In genomic region chr10:116892873-116893685, GRCh38 we compare ENCODE assay signal across 15 cellular contexts. TPM values are rescaled to one million over a fixed set of nuclear protein-coding genes. Genes with fewer than 3 reads are reported as not detected.
DNase-seq lines count a peak whose midpoint lies in the region; ATAC-seq and TF ChIP-seq lines count a peak whose summit lies in the region.
"Had no signal": no experiment of that assay in that cellular context is flagged by ENCODE, and none has a peak within 500 bp of the region (broad histone marks: within the 10 kb centered on the region; RNA-seq: fewer than 3 reads in every experiment).

No MANE protein-coding gene starts in this region.

- no peak for TF ChIP-seq CTCF in osteoblast (IDR thresholded peaks at IDR 0.05; ENCODE audit: extremely low read depth, low read depth, low read length)

- DNase-seq in NCI-H1417 (lab: John Stamatoyannopoulos, UW) (peak; percentile 16 to 74 (median 47)), NCI-H69 (lab: John Stamatoyannopoulos, UW) (peak; percentile 91), dermis blood vessel endothelial cell (peak; percentile 51), osteoblast (ENCODE audit: insufficient read length, low spot score, missing footprints) (peak; percentile 4)
- no peak for DNase-seq in stimulated activated naive B cell treated with anti-CD40 and anti-IgM and Interleukin-4, amounts not matched to agents 10 μg/mL and 1 μg/mL and 100 μg/mL, for 72 hours
- DNase-seq in stimulated activated naive CD8-positive, alpha-beta T cell treated with anti-CD3 and anti-CD28 coated beads, Interleukin-15, amount 100 ng/mL, for 72 hours = no peak
- DNase-seq: activated CD4-positive, alpha-beta T cell treated with anti-CD3 and anti-CD28 coated beads, Interleukin-2, amount 50 U/mL, for 4 hours; CD4-positive, alpha-beta memory T cell; stimulated activated CD4-positive, alpha-beta T cell treated with anti-CD3 and anti-CD28 coated beads, Interleukin-12 subunit alpha, Interleukin-12 subunit beta, amount 100 ng/mL, for 4 hours; T-helper 17 cell had no signal

- H3K4me1 ChIP-seq in osteoblast (ENCODE audit: insufficient read depth, low read length) = peaks cover 11% of the 10 kb centered on the region

- H3K9me3 Mint-ChIP-seq in stimulated activated naive B cell treated with anti-CD40 and anti-IgM and Interleukin-4, amounts not matched to agents 10 μg/mL and 1 μg/mL and 100 μg/mL, for 72 hours = no peaks in the 10 kb centered on the region
- H3K9me3 Mint-ChIP-seq in stimulated activated naive CD8-positive, alpha-beta T cell treated with anti-CD3 and anti-CD28 coated beads, Interleukin-15, amount 100 ng/mL, for 72 hours = no peaks in the 10 kb centered on the region
- H3K9me3 Mint-ChIP-seq: activated T-helper 2 cell treated with anti-CD3 and anti-CD28 coated beads, Interferon-gamma antibody, Interleukin-2, Interleukin-4, amounts not matched to agents 10 μg/mL and 5 μg/mL and 100 μg/mL, durations not matched to agents 14 hours and 24 hours and 36 hours; CD4-positive, alpha-beta memory T cell had no signal

- no peak overlapping the region for H3K27ac ChIP-seq in osteoblast (ENCODE audit: low read depth, low read length)

- H3K9me3 ChIP-seq in osteoblast (ENCODE audit: low read depth, low read length) = no peaks in the 10 kb centered on the region

- no peaks in the 10 kb centered on the region for H3K79me2 ChIP-seq in osteoblast (ENCODE audit: insufficient read depth, low read length)

- H4K20me1 ChIP-seq in osteoblast (ENCODE audit: insufficient read depth, low read length) = no peaks in the 10 kb centered on the region

- no peaks in the 10 kb centered on the region for H3K4me1 Mint-ChIP-seq in stimulated activated naive B cell treated with anti-CD40 and anti-IgM and Interleukin-4, amounts not matched to agents 10 μg/mL and 1 μg/mL and 100 μg/mL, for 72 hours
- H3K4me1 Mint-ChIP-seq in stimulated activated naive CD8-positive, alpha-beta T cell treated with anti-CD3 and anti-CD28 coated beads, Interleukin-15, amount 100 ng/mL, for 72 hours = no peaks in the 10 kb centered on the region
- H3K4me1 Mint-ChIP-seq: CD4-positive, alpha-beta memory T cell had no signal

- H3K36me3 ChIP-seq in osteoblast (ENCODE audit: insufficient read depth, low read length) = no peaks in the 10 kb centered on the region

- no peaks in the 10 kb centered on the region for H3K36me3 Mint-ChIP-seq in stimulated activated naive B cell treated with anti-CD40 and anti-IgM and Interleukin-4, amounts not matched to agents 10 μg/mL and 1 μg/mL and 100 μg/mL, for 72 hours
- H3K36me3 Mint-ChIP-seq: CD4-positive, alpha-beta memory T cell had no signal

- no peak overlapping the region for H3K27ac Mint-ChIP-seq in stimulated activated naive B cell treated with anti-CD40 and anti-IgM and Interleukin-4, amounts not matched to agents 10 μg/mL and 1 μg/mL and 100 μg/mL, for 72 hours
- no peak overlapping the region for H3K27ac Mint-ChIP-seq in stimulated activated naive CD8-positive, alpha-beta T cell treated with anti-CD3 and anti-CD28 coated beads, Interleukin-15, amount 100 ng/mL, for 72 hours
- H3K27ac Mint-ChIP-seq: activated T-helper 2 cell treated with anti-CD3 and anti-CD28 coated beads, Interferon-gamma antibody, Interleukin-2, Interleukin-4, amounts not matched to agents 10 μg/mL and 5 μg/mL and 100 μg/mL, durations not matched to agents 14 hours and 24 hours and 36 hours; CD4-positive, alpha-beta memory T cell; T-helper 17 cell had no signal

- H2AFZ ChIP-seq in osteoblast (ENCODE audit: low read length) = no peak overlapping the region

- ATAC-seq in stimulated activated naive B cell treated with anti-CD40 and anti-IgM and Interleukin-4, amounts not matched to agents 10 μg/mL and 1 μg/mL and 100 μg/mL, for 72 hours (replicated peaks) = no peak
- ATAC-seq in stimulated activated naive CD8-positive, alpha-beta T cell treated with anti-CD3 and anti-CD28 coated beads, Interleukin-15, amount 100 ng/mL, for 72 hours = no peak
- ATAC-seq in HG02973 (IDR thresholded peaks at IDR 0.05; ENCODE audit: unreplicated experiment) = no peak
- ATAC-seq: HepG2, T-helper 17 cell had no signal

- no peak overlapping the region for H3K4me3 ChIP-seq in osteoblast (ENCODE audit: insufficient read depth, low read length)

- no peak overlapping the region for H3K4me2 ChIP-seq in osteoblast (ENCODE audit: insufficient read depth, low read length)

- H3K27me3 ChIP-seq in osteoblast (ENCODE audit: insufficient read depth, low read length) = no peaks in the 10 kb centered on the region

- peaks cover 12 to 14% of the 10 kb centered on the region in 2 donors for H3K27me3 Mint-ChIP-seq in stimulated activated naive B cell treated with anti-CD40 and anti-IgM and Interleukin-4, amounts not matched to agents 10 μg/mL and 1 μg/mL and 100 μg/mL, for 72 hours
- H3K27me3 Mint-ChIP-seq in stimulated activated naive CD8-positive, alpha-beta T cell treated with anti-CD3 and anti-CD28 coated beads, Interleukin-15, amount 100 ng/mL, for 72 hours = peaks cover 26% of the 10 kb centered on the region

- no peak overlapping the region for H3K4me3 Mint-ChIP-seq in stimulated activated naive B cell treated with anti-CD40 and anti-IgM and Interleukin-4, amounts not matched to agents 10 μg/mL and 1 μg/mL and 100 μg/mL, for 72 hours
- no peak overlapping the region for H3K4me3 Mint-ChIP-seq in stimulated activated naive CD8-positive, alpha-beta T cell treated with anti-CD3 and anti-CD28 coated beads, Interleukin-15, amount 100 ng/mL, for 72 hours
- H3K4me3 Mint-ChIP-seq: CD4-positive, alpha-beta memory T cell; T-helper 17 cell had no signal

RNA-seq across cellular contexts. Expression of gene ENO4, which starts 43.8 kb away (rescaled TPM):
- total RNA-seq in dermis blood vessel endothelial cell = not detected in 2 replicates
- 0.29 and 0.36 TPM in 2 replicates for total RNA-seq in osteoblast
- total RNA-seq: activated T-helper 2 cell treated with anti-CD3 and anti-CD28 coated beads, Interferon-gamma antibody, Interleukin-2, Interleukin-4, amounts not matched to agents 10 μg/mL and 5 μg/mL and 100 μg/mL, durations not matched to agents 14 hours and 24 hours and 36 hours; CD4-positive, alpha-beta memory T cell; HepG2; lung microvascular endothelial cell; RPMI7951; T-helper 17 cell had no signal

Comparison
In these comparisons a context has a peak if more than half of its experiments do, and no peak if none do; other contexts are left out.
1. DNase-seq: peak in NCI-H1417 (3 of 3), NCI-H69 (single experiment), dermis blood vessel endothelial cell (single experiment) and osteoblast (single experiment); none in stimulated activated naive B cell treated with anti-CD40 and anti-IgM and Interleukin-4, amounts not matched to agents 10 μg/mL and 1 μg/mL and 100 μg/mL, for 72 hours (single experiment) and stimulated activated naive CD8-positive, alpha-beta T cell treated with anti-CD3 and anti-CD28 coated beads, Interleukin-15, amount 100 ng/mL, for 72 hours (0 of 2).